ENCODE assay signal across 9 cellular contexts in genomic region chr14:54627325-54627717, GRCh38.
DNase-seq lines count a peak whose midpoint lies in the region; ATAC-seq and TF ChIP-seq lines count a peak whose summit lies in the region.
"Had no signal": no experiment of that assay in that cellular context is flagged by ENCODE, and none has a peak within 500 bp of the region (broad histone marks: within the 10 kb centered on the region; RNA-seq: fewer than 3 reads in every experiment).

No MANE protein-coding gene starts in this region.

- no peaks in the 10 kb centered on the region for H3K27me3 ChIP-seq in brain microvascular endothelial cell (replicated peaks)

- peaks cover 4% of the 10 kb centered on the region for H3K36me3 Mint-ChIP-seq in activated CD4-positive, alpha-beta T cell treated with anti-CD3 and anti-CD28 coated beads, Interleukin-2, amount 10 ng/mL, durations not matched to agents 24 days and 14 days (ENCODE audit: low read depth)
- H3K36me3 Mint-ChIP-seq in naive thymus-derived CD8-positive, alpha-beta T cell, result no peaks in the 10 kb centered on the region
- no peaks in the 10 kb centered on the region for H3K36me3 Mint-ChIP-seq in Calu3 (ENCODE audit: insufficient read depth, unreplicated experiment)

- BruUV-seq in Calu3 (replicated peaks; lab: Mats Ljungman, UMichigan), result no TSS peak

- peak overlapping the region; percentile 72 for H3K27ac Mint-ChIP-seq in activated CD4-positive, alpha-beta T cell treated with anti-CD3 and anti-CD28 coated beads, Interleukin-2, amount 10 ng/mL, durations not matched to agents 24 days and 14 days
- peak overlapping the region; percentile 83 to 94 (median 91) for H3K27ac Mint-ChIP-seq in naive thymus-derived CD8-positive, alpha-beta T cell
- no peak overlapping the region for H3K27ac Mint-ChIP-seq in Calu3 (ENCODE audit: unreplicated experiment)

- peak; percentile 34 for ATAC-seq in HG03135 (IDR thresholded peaks at IDR 0.05; ENCODE audit: unreplicated experiment)
- ATAC-seq in naive thymus-derived CD8-positive, alpha-beta T cell, result peak; percentile 55 to 61

- no peak for TF ChIP-seq CTCF in brain microvascular endothelial cell (IDR thresholded peaks at IDR 0.05; ENCODE audit: low read depth, low read length, missing control alignments)
- no peak for TF ChIP-seq CTCF in Calu3 (IDR thresholded peaks at IDR 0.05; ENCODE audit: unreplicated experiment)

- POLR2A ChIA-PET in naive thymus-derived CD8-positive, alpha-beta T cell (lab: Charles Lee), result no interaction called here

- peak overlapping the region; percentile 24 for H3K4me3 ChIP-seq in brain microvascular endothelial cell (ENCODE audit: low read depth, low read length)

- H3K27me3 Mint-ChIP-seq in activated CD4-positive, alpha-beta T cell treated with anti-CD3 and anti-CD28 coated beads, Interleukin-2, amount 10 ng/mL, durations not matched to agents 24 days and 14 days, result no peaks in the 10 kb centered on the region
- H3K27me3 Mint-ChIP-seq in naive thymus-derived CD8-positive, alpha-beta T cell, result no peaks in the 10 kb centered on the region
- H3K27me3 Mint-ChIP-seq in Calu3 (ENCODE audit: unreplicated experiment), result no peaks in the 10 kb centered on the region

- CTCF ChIA-PET in Calu3 (lab: Charles Lee), result interaction anchor here (0.6 kb wide), 1 partner anchor 29 kb away, joined by 3 read pairs; no protein-coding TSS in a partner anchor

- in situ Hi-C loops in brain microvascular endothelial cell (cut with HindIII; ENCODE audit: low pct_ligation_motif_present, low sequenced_read_pairs), result no loop called here

- H3K4me1 Mint-ChIP-seq in activated CD4-positive, alpha-beta T cell treated with anti-CD3 and anti-CD28 coated beads, Interleukin-2, amount 10 ng/mL, durations not matched to agents 24 days and 14 days, result peaks cover 42% of the 10 kb centered on the region
- peaks cover 22 to 49% (median 40%) of the 10 kb centered on the region in 4 donors for H3K4me1 Mint-ChIP-seq in naive thymus-derived CD8-positive, alpha-beta T cell
- H3K4me1 Mint-ChIP-seq in Calu3 (ENCODE audit: low read depth, unreplicated experiment), result no peaks in the 10 kb centered on the region

- H3K27ac ChIP-seq in brain microvascular endothelial cell, result peak overlapping the region; percentile 71
- H3K27ac ChIP-seq: neutrophil had no signal

- no peaks in the 10 kb centered on the region for H3K36me3 ChIP-seq in brain microvascular endothelial cell (replicated peaks)
- H3K36me3 ChIP-seq: neutrophil had no signal

- H3K9me3 Mint-ChIP-seq in activated CD4-positive, alpha-beta T cell treated with anti-CD3 and anti-CD28 coated beads, Interleukin-2, amount 10 ng/mL, durations not matched to agents 24 days and 14 days, result peaks cover 10% of the 10 kb centered on the region
- H3K9me3 Mint-ChIP-seq in naive thymus-derived CD8-positive, alpha-beta T cell, result peaks cover 0 to 2% (median 0%) of the 10 kb centered on the region in 9 donors
- H3K9me3 Mint-ChIP-seq in Calu3 (ENCODE audit: low read depth, unreplicated experiment), result no peaks in the 10 kb centered on the region

- peak overlapping the region; percentile 67 for H3K4me3 Mint-ChIP-seq in activated CD4-positive, alpha-beta T cell treated with anti-CD3 and anti-CD28 coated beads, Interleukin-2, amount 10 ng/mL, durations not matched to agents 24 days and 14 days
- H3K4me3 Mint-ChIP-seq in naive thymus-derived CD8-positive, alpha-beta T cell, result peak overlapping the region; percentile 59 to 83 (median 78)
- H3K4me3 Mint-ChIP-seq in Calu3 (ENCODE audit: low read depth, unreplicated experiment), result no peak overlapping the region

- intact Hi-C loops in activated CD4-positive, alpha-beta T cell treated with anti-CD3 and anti-CD28 coated beads, Interleukin-2, amount 10 ng/mL, durations not matched to agents 24 days and 14 days (cut with micrococcal nuclease), result loop anchor here (2.0 to 10.0 kb wide), 4 partner anchors 47 to 103 kb away; partner anchors contain the start of gene SAMD4A
- intact Hi-C loops in Calu3 (cut with micrococcal nuclease; ENCODE audit: unreplicated experiment), result no loop called here
- intact Hi-C loops in posterior cingulate gyrus (cut with DNase I), result no loop called here

- no peak for DNase-seq in activated CD4-positive, alpha-beta T cell treated with anti-CD3 and anti-CD28 coated beads, Interleukin-2, amount 10 ng/mL, durations not matched to agents 24 days and 14 days
- no peak for DNase-seq in activated CD4-positive, alpha-beta T cell treated with anti-CD3 and anti-CD28 coated beads, Interleukin-2, amount 50 U/mL, for 48 hours
- DNase-seq in brain microvascular endothelial cell, result peak; percentile 18
- peak in 2 of 10 donors; percentile 2 to 31 for DNase-seq in naive thymus-derived CD8-positive, alpha-beta T cell
- no peak for DNase-seq in SHP77 (lab: John Stamatoyannopoulos, UW)
- DNase-seq in Calu3, result no peak
- DNase-seq in posterior cingulate gyrus, result no peak
